Comparison of ENCODE assay signal across 21 cellular contexts in the genomic region with DNA sequence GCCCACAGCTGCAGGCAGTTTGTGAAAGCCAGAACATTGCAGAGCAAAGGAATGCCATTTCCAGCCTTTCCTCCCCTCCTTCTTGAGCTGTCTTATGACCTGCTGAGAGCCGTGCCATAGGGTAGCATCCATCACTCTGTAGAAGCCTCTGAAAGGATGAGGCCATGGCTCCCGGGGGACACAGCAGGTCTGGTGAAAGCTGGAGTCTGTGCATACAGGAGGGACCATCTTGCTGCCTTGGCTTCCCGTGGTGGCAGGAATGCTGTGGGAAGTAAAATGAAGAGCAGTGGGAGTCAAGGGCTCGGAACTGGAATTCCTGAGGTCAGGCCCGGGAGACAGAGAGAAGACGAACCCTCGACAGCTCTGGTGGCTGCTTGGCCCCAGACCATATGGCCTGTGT. TPM values are rescaled to one million over a fixed set of nuclear protein-coding genes. Genes with fewer than 3 reads are reported as not detected.
DNase-seq lines count a peak whose midpoint lies in the region; ATAC-seq and TF ChIP-seq lines count a peak whose summit lies in the region.
"Had no signal": no experiment of that assay in that cellular context is flagged by ENCODE, and none has a peak within 500 bp of the region (broad histone marks: within the 10 kb centered on the region; RNA-seq: fewer than 3 reads in every experiment).

No MANE protein-coding gene starts in this region.

- 66 to 84% methylated on average over 6 to 7 of the region's 7 CpGs for WGBS in upper lobe of left lung, 2 donors

- peaks cover 19 to 78% (median 57%) of the 10 kb centered on the region in 3 donors for H3K4me1 ChIP-seq in skeletal muscle tissue (ENCODE audit: control insufficient read depth in 3 of 3, insufficient read depth in 3 of 3, low read length in 3 of 3)
- H3K4me1 ChIP-seq in upper lobe of left lung = peaks cover 0 to 17% (median 3%) of the 10 kb centered on the region in 4 donors

- no peaks in the 10 kb centered on the region for H3K36me3 ChIP-seq in skeletal muscle tissue (ENCODE audit: control insufficient read depth in 3 of 3, insufficient read depth in 3 of 3, low read length in 3 of 3)
- no peaks in the 10 kb centered on the region for H3K36me3 ChIP-seq in upper lobe of left lung
- H3K36me3 ChIP-seq: neutrophil had no signal

- ATAC-seq in HG03175 (IDR thresholded peaks at IDR 0.05; ENCODE audit: unreplicated experiment) (no peak), upper lobe of left lung (ENCODE audit: low FRiP score in 2 of 2) (no peak)
- ATAC-seq: activated CD4-positive, CD25-positive, alpha-beta regulatory T cell treated with anti-CD3 and anti-CD28 coated beads, Interleukin-2, amount 50 U/mL, for 24 hours had no signal

- peaks cover 0 to 12% (median 6%) of the 10 kb centered on the region in 3 donors for H3K27me3 ChIP-seq in skeletal muscle tissue (ENCODE audit: control insufficient read depth in 3 of 3, insufficient read depth in 3 of 3, low read length in 3 of 3)
- H3K27me3 ChIP-seq in upper lobe of left lung = no peaks in the 10 kb centered on the region

- peak overlapping the region; percentile 44 for H3K27ac ChIP-seq in skeletal muscle tissue (ENCODE audit: low read depth, low read length)
- no peak overlapping the region for H3K27ac ChIP-seq in upper lobe of left lung
- H3K27ac ChIP-seq in coronary artery = peak overlapping the region in 1 of 2 donors; percentile 41
- H3K27ac ChIP-seq: neutrophil, PC-9 had no signal

- no peaks in the 10 kb centered on the region for H3K9me3 ChIP-seq in skeletal muscle tissue (ENCODE audit: control insufficient read depth in 3 of 3, low read length in 3 of 3)
- H3K9me3 ChIP-seq in upper lobe of left lung = no peaks in the 10 kb centered on the region
- H3K9me3 ChIP-seq: neutrophil had no signal

- DNase-seq in EH (ENCODE audit: low read depth) (peak; percentile 46), amniotic epithelial cell (ENCODE audit: low read depth) (peak; percentile 3), islet precursor cell (peak; percentile 86), upper lobe of left lung (no peak), coronary artery (ENCODE audit: low spot score) (no peak)
- DNase-seq in activated CD4-positive, alpha-beta T cell treated with anti-CD3 and anti-CD28 coated beads for 48 hours = no peak
- DNase-seq: activated naive CD8-positive, alpha-beta T cell treated with anti-CD3 and anti-CD28 coated beads, Interleukin-2, amount 10 ng/mL, durations not matched to agents 7 days and 5 days; GF-D8; Karpas-422; NCI-H1105; NCI-H526 treated with DMSO at 0.1 percent for 48 hours; PC-9; stimulated activated CD4-positive, alpha-beta T cell treated with anti-CD3 and anti-CD28 coated beads, Interleukin-4, amount 100 ng/mL, for 1 hour had no signal

- TF ChIP-seq EP300 in upper lobe of left lung (IDR thresholded peaks at IDR 0.05) = no peak

- TF ChIP-seq POLR2A in upper lobe of left lung (IDR thresholded peaks at IDR 0.05) = no peak

- no peak for TF ChIP-seq CTCF in upper lobe of left lung (IDR thresholded peaks at IDR 0.05)
- no peak for TF ChIP-seq CTCF in coronary artery (IDR thresholded peaks at IDR 0.05)

- H3K9ac ChIP-seq in skeletal muscle tissue (ENCODE audit: low read depth in 1 of 3, low read length in 3 of 3) = no peak overlapping the region

- H3K4me3 ChIP-seq in skeletal muscle tissue (ENCODE audit: low read length in 3 of 3) (no peak overlapping the region), upper lobe of left lung (no peak overlapping the region), coronary artery (no peak overlapping the region)
- H3K4me3 ChIP-seq: PC-9 had no signal

RNA-seq across cellular contexts. Expression of a gene that starts 30.9 kb away (rescaled TPM):
- total RNA-seq in skeletal muscle tissue (1.6 TPM), upper lobe of left lung (10 to 100 TPM in 2 of 6 donors, 1 to 10 TPM in 4; 4.8 to 13.2 (median 7.2) TPM)
- total RNA-seq: activated CD8-positive, alpha-beta memory T cell treated with anti-CD3 and anti-CD28 coated beads for 36 hours; activated naive CD8-positive, alpha-beta T cell treated with anti-CD3 and anti-CD28 coated beads, Interleukin-2, amount 10 ng/mL, durations not matched to agents 7 days and 5 days; activated T-helper 1 cell treated with anti-CD3 and anti-CD28 coated beads, Interleukin-12 subunit alpha, Interleukin-12 subunit beta, Interleukin-2, Interleukin-4 antibody, amounts not matched to agents 30 ng/mL and 10 ng/mL and 1 ng/mL, durations not matched to agents 14 hours and 24 hours and 36 hours; B cell; mononuclear cell had no signal

Comparison
In these comparisons a context has a peak if more than half of its experiments do, and no peak if none do; other contexts are left out.
1. DNase-seq: peak in EH (single experiment), amniotic epithelial cell (single experiment) and islet precursor cell (single experiment); none in activated CD4-positive, alpha-beta T cell treated with anti-CD3 and anti-CD28 coated beads for 48 hours (single experiment), upper lobe of left lung (0 of 2) and coronary artery (single experiment).